ENCODE assay signal across 8 cellular contexts in genomic region chr2:100262555-100263320, GRCh38. TPM values are rescaled to one million over a fixed set of nuclear protein-coding genes. Genes with fewer than 3 reads are reported as not detected.
DNase-seq lines count a peak whose midpoint lies in the region; ATAC-seq lines count a peak whose summit lies in the region.

No MANE protein-coding gene starts in this region.

- no peak overlapping the region for H3K18ac ChIP-seq in mesenchymal stem cell (ENCODE audit: low read depth in 1 of 2, low read length in 2 of 2)

- H3K23ac ChIP-seq in mesenchymal stem cell (ENCODE audit: low read length in 2 of 2), result no peak overlapping the region

- peak overlapping the region; percentile 10 for H4K8ac ChIP-seq in mesenchymal stem cell (ENCODE audit: low read length)

- no peaks in the 10 kb centered on the region for H3K27me3 Mint-ChIP-seq in activated CD4-positive, alpha-beta memory T cell treated with anti-CD3 and anti-CD28 coated beads, Interleukin-2, amount 10 ng/mL, durations not matched to agents 7 days and 5 days
- peaks cover 5 to 12% of the 10 kb centered on the region in 2 donors for H3K27me3 Mint-ChIP-seq in effector memory CD8-positive, alpha-beta T cell

- H3K4me3 Mint-ChIP-seq in activated CD4-positive, alpha-beta memory T cell treated with anti-CD3 and anti-CD28 coated beads, Interleukin-2, amount 10 ng/mL, durations not matched to agents 7 days and 5 days, result no peak overlapping the region
- no peak overlapping the region for H3K4me3 Mint-ChIP-seq in effector memory CD8-positive, alpha-beta T cell

- no peaks in the 10 kb centered on the region for H3K36me3 Mint-ChIP-seq in activated CD4-positive, alpha-beta memory T cell treated with anti-CD3 and anti-CD28 coated beads, Interleukin-2, amount 10 ng/mL, durations not matched to agents 7 days and 5 days (ENCODE audit: low read depth)
- H3K36me3 Mint-ChIP-seq in effector memory CD8-positive, alpha-beta T cell (ENCODE audit: insufficient read depth), result no peaks in the 10 kb centered on the region

- 2% methylated on average over 13 of the region's 13 CpGs for WGBS in mesenchymal stem cell

- H3K4me1 ChIP-seq in mesenchymal stem cell (ENCODE audit: control insufficient read depth, insufficient read depth, low read depth, low read length), result peaks cover 8% of the 10 kb centered on the region

- no peaks in the 10 kb centered on the region for H3K9me3 Mint-ChIP-seq in activated CD4-positive, alpha-beta memory T cell treated with anti-CD3 and anti-CD28 coated beads, Interleukin-2, amount 10 ng/mL, durations not matched to agents 7 days and 5 days
- no peaks in the 10 kb centered on the region for H3K9me3 Mint-ChIP-seq in effector memory CD8-positive, alpha-beta T cell

- CTCF ChIA-PET in activated CD4-positive, alpha-beta memory T cell treated with anti-CD3 and anti-CD28 coated beads, Interleukin-2, amount 10 ng/mL, durations not matched to agents 7 days and 5 days (lab: Charles Lee), result interaction anchor here (0.6 to 6.2 kb wide), 27 partner anchors 10 to 703 kb away, joined by 3 to 135 read pairs (median 4); partner anchors contain the start of gene PDCL3

- POLR2A ChIA-PET in activated CD4-positive, alpha-beta memory T cell treated with anti-CD3 and anti-CD28 coated beads, Interleukin-2, amount 10 ng/mL, durations not matched to agents 7 days and 5 days (lab: Charles Lee), result interaction anchor here (2.9 kb wide), 1 partner anchor 118 kb away, joined by 17 read pairs; no protein-coding TSS in a partner anchor

- H2AK5ac ChIP-seq in mesenchymal stem cell (ENCODE audit: low read length, severe bottlenecking), result no peak overlapping the region

- peak overlapping the region; percentile 88 for H2AFZ ChIP-seq in mesenchymal stem cell (ENCODE audit: low read depth, low read length)

- H3K79me1 ChIP-seq in mesenchymal stem cell (replicated peaks; ENCODE audit: low read length, poor library complexity, severe bottlenecking), result no peaks in the 10 kb centered on the region

- H3K14ac ChIP-seq in mesenchymal stem cell (ENCODE audit: low read length in 2 of 2), result no peak overlapping the region

- DNase-seq in CD1c-positive myeloid dendritic cell (ENCODE audit: extremely low spot score), result peak; percentile 66
- DNase-seq in NCI-H226, result peak; percentile 47
- peak; percentile 60 for DNase-seq in activated CD4-positive, alpha-beta memory T cell treated with anti-CD3 and anti-CD28 coated beads, Interleukin-2, amount 10 ng/mL, durations not matched to agents 7 days and 5 days
- DNase-seq in effector memory CD8-positive, alpha-beta T cell, result peak; percentile 43 to 49 (median 44)
- DNase-seq in mesenchymal stem cell, result peak; percentile 74
- peak; percentile 24 to 30 for DNase-seq in stimulated activated CD8-positive, alpha-beta memory T cell treated with anti-CD3 and anti-CD28 coated beads, Interleukin-4, amount 100 ng/mL, for 1 hour (ENCODE audit: low read depth in 2 of 2, low spot score in 1 of 2)

- H4K91ac ChIP-seq in mesenchymal stem cell (ENCODE audit: low read length), result no peak overlapping the region

- no peak overlapping the region for H2BK120ac ChIP-seq in mesenchymal stem cell (ENCODE audit: low read depth, low read length)

- peaks cover 0 to 2% of the 10 kb centered on the region in 2 experiments for H3K36me3 ChIP-seq in mesenchymal stem cell (ENCODE audit: control insufficient read depth in 1 of 2, insufficient read depth in 2 of 2, low read depth in 1 of 2, low read length in 2 of 2)

- H2BK5ac ChIP-seq in mesenchymal stem cell (ENCODE audit: low read depth, low read length, poor library complexity, severe bottlenecking), result no peak overlapping the region

- no peak overlapping the region for H2BK15ac ChIP-seq in mesenchymal stem cell (ENCODE audit: low read depth, poor library complexity, severe bottlenecking)

- peak overlapping the region; percentile 37 for H3K4me2 ChIP-seq in mesenchymal stem cell (ENCODE audit: low read length, poor library complexity, severe bottlenecking)

- ATAC-seq in GM19463 (IDR thresholded peaks at IDR 0.05; ENCODE audit: unreplicated experiment), result peak; percentile 48
- ATAC-seq in effector memory CD8-positive, alpha-beta T cell (replicated peaks), result peak; percentile 80
- ATAC-seq in HG03457 (IDR thresholded peaks at IDR 0.05; ENCODE audit: unreplicated experiment), result no peak

- H3K27me3 ChIP-seq in mesenchymal stem cell (ENCODE audit: control insufficient read depth in 1 of 2, insufficient read depth in 1 of 2, low read length in 2 of 2), result peaks cover 0 to 32% of the 10 kb centered on the region in 2 experiments

- H3K9me3 ChIP-seq in mesenchymal stem cell (ENCODE audit: control insufficient read depth, low read length), result no peaks in the 10 kb centered on the region

- no peak overlapping the region for H3K4me3 ChIP-seq in mesenchymal stem cell (ENCODE audit: insufficient read depth in 1 of 2, low read depth in 1 of 2, low read length in 2 of 2)

- H3K27ac ChIP-seq in mesenchymal stem cell (ENCODE audit: low read length, poor library complexity, severe bottlenecking), result no peak overlapping the region

- H3K27ac Mint-ChIP-seq in activated CD4-positive, alpha-beta memory T cell treated with anti-CD3 and anti-CD28 coated beads, Interleukin-2, amount 10 ng/mL, durations not matched to agents 7 days and 5 days, result no peak overlapping the region
- H3K27ac Mint-ChIP-seq in effector memory CD8-positive, alpha-beta T cell, result no peak overlapping the region

- no peak overlapping the region for H3K4ac ChIP-seq in mesenchymal stem cell (ENCODE audit: low read depth in 1 of 2, low read length in 2 of 2)

- H2BK12ac ChIP-seq in mesenchymal stem cell (ENCODE audit: low read length in 2 of 2), result peak overlapping the region in 1 of 2 experiments; percentile 61

- H3K4me1 Mint-ChIP-seq in activated CD4-positive, alpha-beta memory T cell treated with anti-CD3 and anti-CD28 coated beads, Interleukin-2, amount 10 ng/mL, durations not matched to agents 7 days and 5 days, result no peaks in the 10 kb centered on the region
- H3K4me1 Mint-ChIP-seq in effector memory CD8-positive, alpha-beta T cell (ENCODE audit: low read depth in 2 of 2), result no peaks in the 10 kb centered on the region

- H3K9ac ChIP-seq in mesenchymal stem cell (ENCODE audit: low read length), result no peak overlapping the region

RNA-seq across cellular contexts. Expression of gene LONRF2, which starts 59.6 kb away (rescaled TPM):
- total RNA-seq in activated CD4-positive, alpha-beta memory T cell treated with anti-CD3 and anti-CD28 coated beads, Interleukin-2, amount 10 ng/mL, durations not matched to agents 7 days and 5 days, result under 1 TPM; 0.08 to 0.10 TPM
- polyA plus RNA-seq in mesenchymal stem cell (2013, experiment 1 of 2), result 0.06 TPM
- polyA plus RNA-seq in mesenchymal stem cell (2013, experiment 2 of 2), result 0.04 TPM
